19 cellular contexts compared by ENCODE assay signal in genomic region chrX:26788402-26788998, GRCh38.
DNase-seq lines count a peak whose midpoint lies in the region; ATAC-seq and TF ChIP-seq lines count a peak whose summit lies in the region.
"Had no signal": no experiment of that assay in that cellular context is flagged by ENCODE, and none has a peak within 500 bp of the region (broad histone marks: within the 10 kb centered on the region; RNA-seq: fewer than 3 reads in every experiment).

No MANE protein-coding gene starts in this region.

- CTCF ChIA-PET in MCF 10A (lab: Yijun Ruan, JAX) = interaction anchor here (0.6 to 1.0 kb wide), 3 partner anchors 61 to 551 kb away, joined by 3 to 4 read pairs (median 3); no protein-coding TSS in a partner anchor

- H3K4me1 ChIP-seq in breast epithelium (no peaks in the 10 kb centered on the region), mesendoderm (ENCODE audit: control insufficient read depth, low read depth, low read length) (no peaks in the 10 kb centered on the region)
- H3K4me1 ChIP-seq: Peyer's patch had no signal

- no peak overlapping the region for H4K5ac ChIP-seq in mesendoderm (ENCODE audit: low read length)

- H3K4ac ChIP-seq in mesendoderm (ENCODE audit: low read depth, low read length) = no peak overlapping the region

- peaks cover 6% of the 10 kb centered on the region for H3K36me3 Mint-ChIP-seq in MCF 10A (ENCODE audit: insufficient read depth, unreplicated experiment)

- no peaks in the 10 kb centered on the region for H3K79me1 ChIP-seq in mesendoderm (ENCODE audit: low read length)

- H3K4me3 ChIP-seq in breast epithelium (no peak overlapping the region), choroid plexus epithelial cell (ENCODE audit: low read depth, low read length) (no peak overlapping the region), mesendoderm (ENCODE audit: low read length) (no peak overlapping the region)
- H3K4me3 ChIP-seq: MG63, Peyer's patch had no signal

- H3K27me3 ChIP-seq in breast epithelium (peaks cover 0 to 7% of the 10 kb centered on the region in 2 donors), mesendoderm (ENCODE audit: insufficient read depth, low read length, poor library complexity) (no peaks in the 10 kb centered on the region)
- H3K27me3 ChIP-seq: MG63, Peyer's patch had no signal

- H2BK15ac ChIP-seq in mesendoderm (replicated peaks; ENCODE audit: low read depth) = no peak overlapping the region

- DNase-seq in MCF 10A (ENCODE audit: unreplicated experiment) (no peak), breast epithelium (ENCODE audit: low spot score in 2 of 2) (no peak), choroid plexus epithelial cell (ENCODE audit: low read depth) (peak; percentile 8), glomerular visceral epithelial cell (ENCODE audit: extremely low spot score) (peak; percentile 59), mesendoderm (no peak)
- no peak for DNase-seq in stimulated activated CD4-positive, alpha-beta T cell treated with anti-CD3 and anti-CD28 coated beads, Interleukin-1b, Interleukin-23, amount 100 ng/mL, for 48 hours
- DNase-seq: C1 segment of cervical spinal cord, HCEC 1CT, KG1, MG63, NCI-H1105, NCI-H1930, NCI-H2171 treated with DMSO at 0.1 percent for 48 hours, NCI-H82, Peyer's patch, SHP77 treated with DMSO at 0.1 percent for 48 hours had no signal

- H3K27ac Mint-ChIP-seq in MCF 10A (ENCODE audit: low read depth, unreplicated experiment) = peak overlapping the region; percentile 6

- H3K27ac ChIP-seq in breast epithelium = no peak overlapping the region
- no peak overlapping the region for H3K27ac ChIP-seq in mesendoderm (ENCODE audit: low read depth, low read length)
- H3K27ac ChIP-seq: 22Rv1, Peyer's patch had no signal

- no peak overlapping the region for H3K4me3 Mint-ChIP-seq in MCF 10A (ENCODE audit: unreplicated experiment)

- H3K4me1 Mint-ChIP-seq in MCF 10A (ENCODE audit: insufficient read depth, unreplicated experiment) = peaks cover 16% of the 10 kb centered on the region

- ATAC-seq in HG02588 (IDR thresholded peaks at IDR 0.05; ENCODE audit: unreplicated experiment) (no peak), GM19455 (IDR thresholded peaks at IDR 0.05; ENCODE audit: unreplicated experiment) (no peak)

- no peak overlapping the region for H2BK5ac ChIP-seq in mesendoderm (ENCODE audit: low read length)

- POLR2A ChIA-PET in MCF 10A (lab: Yijun Ruan, JAX) = no interaction called here

- no peak overlapping the region for H3K56ac ChIP-seq in mesendoderm (ENCODE audit: low read length)

- H3K9me3 Mint-ChIP-seq in MCF 10A (ENCODE audit: unreplicated experiment) = peaks cover 14% of the 10 kb centered on the region

- no peaks in the 10 kb centered on the region for H3K36me3 ChIP-seq in breast epithelium
- no peaks in the 10 kb centered on the region for H3K36me3 ChIP-seq in mesendoderm (ENCODE audit: control insufficient read depth, insufficient read depth, low read length)
- H3K36me3 ChIP-seq: MG63, Peyer's patch had no signal

- no peak overlapping the region for H3K4me2 ChIP-seq in mesendoderm (ENCODE audit: low read length)

- TF ChIP-seq CTCF in MCF 10A (IDR thresholded peaks at IDR 0.05; ENCODE audit: unreplicated experiment) (no peak), breast epithelium (IDR thresholded peaks at IDR 0.05) (no peak), choroid plexus epithelial cell (conservative IDR thresholded peaks at IDR 0.05; ENCODE audit: low read depth, low read length) (no peak)

- BruUV-seq in MCF 10A (replicated peaks; lab: Mats Ljungman, UMichigan) = no TSS peak

- H3K18ac ChIP-seq in mesendoderm (ENCODE audit: low read length) = no peak overlapping the region

- intact Hi-C loops in MCF 10A (cut with micrococcal nuclease) (loop anchor here (10.0 kb wide), 1 partner anchor 236 kb away; no protein-coding TSS in a partner anchor), breast epithelium (cut with DNase I; ENCODE audit: low total_unique reads) (no loop called here)

- WGBS in mesendoderm (ENCODE audit: extremely low coverage, insufficient coverage, low lambda C conversion rate) = no CpG with 5 or more reads among the region's 1 CpG

- no peaks in the 10 kb centered on the region for H3K79me2 ChIP-seq in mesendoderm (ENCODE audit: control insufficient read depth, insufficient read depth, low read length)

- H2AK5ac ChIP-seq in mesendoderm (ENCODE audit: low read length) = no peak overlapping the region

- no peak overlapping the region for H3K23ac ChIP-seq in mesendoderm (ENCODE audit: low read length)

- no peak overlapping the region for H2BK120ac ChIP-seq in mesendoderm (ENCODE audit: low read depth, low read length)

- H3K27me3 Mint-ChIP-seq in MCF 10A (ENCODE audit: insufficient read depth, unreplicated experiment) = no peaks in the 10 kb centered on the region

- no peak for TF ChIP-seq POLR2A in breast epithelium (IDR thresholded peaks at IDR 0.05)

- no peaks in the 10 kb centered on the region for H3K9me3 ChIP-seq in breast epithelium
- H3K9me3 ChIP-seq: MG63, Peyer's patch had no signal

- H4K8ac ChIP-seq in mesendoderm (ENCODE audit: low read depth, low read length) = no peak overlapping the region

- no peak overlapping the region for H3K9ac ChIP-seq in mesendoderm (ENCODE audit: low read length)

Comparison
In these comparisons a context has a peak if more than half of its experiments do, and no peak if none do; other contexts are left out.
1. DNase-seq: peak in choroid plexus epithelial cell (single experiment) and glomerular visceral epithelial cell (single experiment); none in MCF 10A (single experiment), breast epithelium (0 of 2), mesendoderm (single experiment) and stimulated activated CD4-positive, alpha-beta T cell treated with anti-CD3 and anti-CD28 coated beads, Interleukin-1b, Interleukin-23, amount 100 ng/mL, for 48 hours (single experiment).